Comparison of ENCODE assay signal across 22 cellular contexts in the genomic region with DNA sequence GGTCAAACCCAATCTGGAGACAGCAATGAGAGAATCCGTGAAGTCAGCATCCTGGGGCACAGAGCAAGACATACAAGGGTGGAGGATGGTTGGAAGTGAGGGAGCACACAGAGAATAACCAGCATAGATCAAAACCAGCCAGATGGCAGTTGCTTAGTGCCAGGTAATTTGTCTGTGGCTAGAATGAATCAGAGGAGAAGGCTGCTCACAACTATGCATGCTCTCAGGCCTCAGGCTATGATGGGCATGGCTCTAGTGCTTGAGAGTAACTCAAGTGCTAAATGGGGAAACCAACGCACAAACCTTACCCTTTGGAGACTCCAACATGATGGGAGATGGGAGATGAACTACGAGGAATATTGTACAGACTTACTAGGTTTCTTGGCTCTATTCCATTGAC.
A peak's percentile ranks its signal among the peaks of the same experiment; 100 is the strongest.
DNase-seq lines count a peak whose midpoint lies in the region; ATAC-seq and TF ChIP-seq lines count a peak whose summit lies in the region.
"Had no signal": no experiment of that assay in that cellular context is flagged by ENCODE, and none has a peak within 500 bp of the region (broad histone marks: within the 10 kb centered on the region; RNA-seq: fewer than 3 reads in every experiment).

No MANE protein-coding gene starts in this region.

- DNase-seq in mammary epithelial cell (peak; percentile 31), MCF 10A (ENCODE audit: unreplicated experiment) (no peak), NCI-H446 treated with DMSO at 0.1 percent for 48 hours (lab: John Stamatoyannopoulos, UW) (peak; percentile 28), NCI-H1048 (lab: John Stamatoyannopoulos, UW) (no peak), SKM-1 treated with dmso at 0.1 percent for 144 hours (lab: John Stamatoyannopoulos, UW; ENCODE audit: unreplicated experiment) (no peak)
- DNase-seq in CD8-positive, alpha-beta memory T cell = no peak
- DNase-seq: DMS53, GOT3, Kasumi-1, NCI-H1092 treated with DMSO at 0.1 percent for 48 hours, NCI-H1436 treated with DMSO at 0.1 percent for 48 hours, NCI-H1930, NCI-H2227 treated with DMSO at 0.1 percent for 48 hours, NCI-H510A treated with DMSO at 0.1 percent for 48 hours, SHP77, SW 1271, T-helper 17 cell had no signal

- H3K36me3 Mint-ChIP-seq in MCF 10A (ENCODE audit: insufficient read depth, unreplicated experiment) = no peaks in the 10 kb centered on the region
- no peaks in the 10 kb centered on the region for H3K36me3 Mint-ChIP-seq in CD8-positive, alpha-beta memory T cell

- no peaks in the 10 kb centered on the region for H3K27me3 ChIP-seq in mammary epithelial cell (ENCODE audit: insufficient read depth, low read length)
- no peaks in the 10 kb centered on the region for H3K27me3 ChIP-seq in CD8-positive, alpha-beta memory T cell (ENCODE audit: insufficient read depth, low read length, poor library complexity, severe bottlenecking)

- H3K79me2 ChIP-seq in mammary epithelial cell (ENCODE audit: insufficient read depth, low read length) = no peaks in the 10 kb centered on the region

- no peaks in the 10 kb centered on the region for H3K36me3 ChIP-seq in mammary epithelial cell (ENCODE audit: insufficient read depth, low read length)
- no peaks in the 10 kb centered on the region for H3K36me3 ChIP-seq in CD8-positive, alpha-beta memory T cell (ENCODE audit: insufficient read depth, low read length)

- H3K27ac ChIP-seq in mammary epithelial cell (ENCODE audit: insufficient read depth, low read depth, low read length) = no peak overlapping the region
- H3K27ac ChIP-seq in CD8-positive, alpha-beta memory T cell (ENCODE audit: low read depth, low read length) = no peak overlapping the region
- H3K27ac ChIP-seq: 22Rv1, C4-2B had no signal

- ATAC-seq in esophagus mucosa = peak; percentile 51
- no peak for ATAC-seq in HG02763 (IDR thresholded peaks at IDR 0.05; ENCODE audit: unreplicated experiment)
- ATAC-seq: HCT116, T-helper 17 cell had no signal

- H3K9ac ChIP-seq in mammary epithelial cell (ENCODE audit: insufficient read depth, low read length) = no peak overlapping the region

- WGBS in mammary epithelial cell (ENCODE audit: low coverage, missing lambda C conversion rate) = 54% methylated on average over 3 of the region's 3 CpGs

- no peak overlapping the region for H3K4me2 ChIP-seq in mammary epithelial cell (ENCODE audit: insufficient read depth, low read depth, low read length)

- H3K4me3 Mint-ChIP-seq in MCF 10A (ENCODE audit: unreplicated experiment) = no peak overlapping the region
- no peak overlapping the region for H3K4me3 Mint-ChIP-seq in CD8-positive, alpha-beta memory T cell
- H3K4me3 Mint-ChIP-seq: T-helper 17 cell had no signal

- peaks cover 10% of the 10 kb centered on the region for H3K9me3 ChIP-seq in mammary epithelial cell (replicated peaks; ENCODE audit: insufficient read depth, low read length)
- H3K9me3 ChIP-seq in CD8-positive, alpha-beta memory T cell (ENCODE audit: low read length) = no peaks in the 10 kb centered on the region

- CTCF ChIA-PET in mammary epithelial cell (lab: Charles Lee; ENCODE audit: low non-redundant PET) = no interaction called here
- CTCF ChIA-PET in MCF 10A (lab: Yijun Ruan, JAX) = no interaction called here
- CTCF ChIA-PET in CD8-positive, alpha-beta memory T cell (lab: Charles Lee) = no interaction called here

- dilution Hi-C loops in mammary epithelial cell (cut with HindIII; ENCODE audit: low sequenced_read_pairs) = no loop called here

- H4K20me1 ChIP-seq in mammary epithelial cell (ENCODE audit: insufficient read depth, low read length) = no peaks in the 10 kb centered on the region

- TF ChIP-seq CTCF in mammary epithelial cell (conservative IDR thresholded peaks at IDR 0.05 in 1 of 2, IDR thresholded peaks at IDR 0.05 in 1 of 2; ENCODE audit: extremely low read depth in 1 of 2, insufficient read depth in 1 of 2, low read depth in 1 of 2, low read length in 2 of 2) = no peak
- TF ChIP-seq CTCF in MCF 10A (IDR thresholded peaks at IDR 0.05; ENCODE audit: unreplicated experiment) = no peak

- POLR2A ChIA-PET in MCF 10A (lab: Yijun Ruan, JAX) = no interaction called here
- POLR2A ChIA-PET in CD8-positive, alpha-beta memory T cell (lab: Charles Lee) = no interaction called here

- H3K4me1 Mint-ChIP-seq in MCF 10A (ENCODE audit: insufficient read depth, unreplicated experiment) = peaks cover 8% of the 10 kb centered on the region
- no peaks in the 10 kb centered on the region for H3K4me1 Mint-ChIP-seq in CD8-positive, alpha-beta memory T cell
- H3K4me1 Mint-ChIP-seq: T-helper 17 cell had no signal

- intact Hi-C loops in mammary epithelial cell (cut with micrococcal nuclease) = no loop called here
- intact Hi-C loops in MCF 10A (cut with micrococcal nuclease) = no loop called here

- no TSS peak for BruUV-seq in mammary epithelial cell (replicated peaks; lab: Mats Ljungman, UMichigan)
- no TSS peak for BruUV-seq in MCF 10A (replicated peaks; lab: Mats Ljungman, UMichigan)

- no peak overlapping the region for H2AFZ ChIP-seq in mammary epithelial cell (ENCODE audit: low read depth, low read length)

- peaks cover 15% of the 10 kb centered on the region for H3K9me3 Mint-ChIP-seq in MCF 10A (ENCODE audit: unreplicated experiment)
- H3K9me3 Mint-ChIP-seq in CD8-positive, alpha-beta memory T cell = peaks cover 0 to 14% (median 8%) of the 10 kb centered on the region in 5 donors

- in situ Hi-C loops in mammary epithelial cell (cut with MboI; ENCODE audit: low sequenced_read_pairs in 2 of 2) = no loop called here

- H3K27ac Mint-ChIP-seq in MCF 10A (ENCODE audit: low read depth, unreplicated experiment) = no peak overlapping the region
- no peak overlapping the region for H3K27ac Mint-ChIP-seq in CD8-positive, alpha-beta memory T cell
- H3K27ac Mint-ChIP-seq: T-helper 17 cell had no signal

- no peak overlapping the region for H3K4me3 ChIP-seq in mammary epithelial cell (replicated peaks in 1 of 3; ENCODE audit: insufficient read depth in 1 of 3, low read depth in 2 of 3, low read length in 3 of 3)
- no peak overlapping the region for H3K4me3 ChIP-seq in CD8-positive, alpha-beta memory T cell (ENCODE audit: low read length)

- H3K27me3 Mint-ChIP-seq in MCF 10A (ENCODE audit: insufficient read depth, unreplicated experiment) = no peaks in the 10 kb centered on the region
- peaks cover 0 to 1% of the 10 kb centered on the region in 2 donors for H3K27me3 Mint-ChIP-seq in CD8-positive, alpha-beta memory T cell
- H3K27me3 Mint-ChIP-seq: T-helper 17 cell had no signal

- H3K4me1 ChIP-seq in mammary epithelial cell (ENCODE audit: insufficient read depth, low read length) = no peaks in the 10 kb centered on the region
- no peaks in the 10 kb centered on the region for H3K4me1 ChIP-seq in CD8-positive, alpha-beta memory T cell (ENCODE audit: insufficient read depth, low read length)

Comparison
In these comparisons a context has a peak if more than half of its experiments do, and no peak if none do; other contexts are left out.
1. DNase-seq: peak in mammary epithelial cell (single experiment) and NCI-H446 treated with DMSO at 0.1 percent for 48 hours (single experiment); none in MCF 10A (single experiment), NCI-H1048 (single experiment), CD8-positive, alpha-beta memory T cell (0 of 5) and SKM-1 treated with dmso at 0.1 percent for 144 hours (single experiment).